ENCODE assay signal across 8 cellular contexts in the genomic region with DNA sequence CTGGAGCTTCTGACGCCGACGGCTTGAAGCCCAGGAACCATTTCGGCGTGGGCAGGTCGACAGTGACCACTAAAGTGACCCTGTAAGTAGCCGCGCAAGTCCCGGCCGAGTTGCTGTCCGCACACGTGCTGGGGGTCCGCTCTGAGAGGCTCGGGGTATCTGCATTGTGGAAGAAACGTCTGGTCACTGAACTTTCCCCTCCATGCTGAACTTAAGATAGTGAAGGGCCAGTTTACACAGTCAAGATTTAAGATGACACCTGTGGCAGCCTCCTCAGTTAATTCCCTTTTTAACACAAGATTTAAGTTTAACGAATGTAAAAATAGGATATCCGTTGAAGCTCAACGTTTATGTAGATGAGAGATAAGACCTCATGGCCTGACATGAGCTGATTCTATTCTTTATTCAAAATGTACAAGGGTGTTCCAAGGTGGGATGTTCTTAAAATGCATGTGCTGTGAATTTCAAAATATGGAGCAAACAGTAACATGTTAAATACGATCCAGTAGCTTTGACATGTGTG.
A peak's percentile ranks its signal among the peaks of the same experiment; 100 is the strongest.
DNase-seq lines count a peak whose midpoint lies in the region; ATAC-seq and TF ChIP-seq lines count a peak whose summit lies in the region.

No MANE protein-coding gene starts in this region.

- ATAC-seq in left cardiac atrium (no peak), right lobe of liver (no peak), HG02852 (IDR thresholded peaks at IDR 0.05; ENCODE audit: unreplicated experiment) (no peak)

- peak overlapping the region; percentile 92 for H3K27ac Mint-ChIP-seq in activated naive CD8-positive, alpha-beta T cell treated with anti-CD3 and anti-CD28 coated beads for 36 hours

- peak overlapping the region; percentile 90 for H3K4me3 Mint-ChIP-seq in activated naive CD8-positive, alpha-beta T cell treated with anti-CD3 and anti-CD28 coated beads for 36 hours

- H3K4me1 Mint-ChIP-seq in activated naive CD8-positive, alpha-beta T cell treated with anti-CD3 and anti-CD28 coated beads for 36 hours: peaks cover 57% of the 10 kb centered on the region

- H3K9me3 ChIP-seq in left ventricle myocardium inferior (replicated peaks): no peaks in the 10 kb centered on the region
- no peaks in the 10 kb centered on the region for H3K9me3 ChIP-seq in right lobe of liver

- no peaks in the 10 kb centered on the region for H3K9me3 Mint-ChIP-seq in activated naive CD8-positive, alpha-beta T cell treated with anti-CD3 and anti-CD28 coated beads for 36 hours

- peaks cover 52% of the 10 kb centered on the region for H3K27me3 ChIP-seq in left ventricle myocardium inferior (ENCODE audit: low read depth)
- no peaks in the 10 kb centered on the region for H3K27me3 ChIP-seq in right lobe of liver

- peaks cover 9% of the 10 kb centered on the region for H3K36me3 Mint-ChIP-seq in activated naive CD8-positive, alpha-beta T cell treated with anti-CD3 and anti-CD28 coated beads for 36 hours

- H3K27me3 Mint-ChIP-seq in activated naive CD8-positive, alpha-beta T cell treated with anti-CD3 and anti-CD28 coated beads for 36 hours: no peaks in the 10 kb centered on the region

- DNase-seq in left ventricle myocardium inferior (no peak), left cardiac atrium (no peak), right lobe of liver (no peak), NCI-H2171 (lab: John Stamatoyannopoulos, UW) (no peak), NCI-H526 (lab: John Stamatoyannopoulos, UW) (no peak)
- no peak for DNase-seq in activated naive CD8-positive, alpha-beta T cell treated with anti-CD3 and anti-CD28 coated beads for 36 hours

- peaks cover 43% of the 10 kb centered on the region for H3K4me1 ChIP-seq in left ventricle myocardium inferior
- H3K4me1 ChIP-seq in right lobe of liver: peaks cover 0 to 38% (median 4%) of the 10 kb centered on the region in 4 donors
- H3K4me1 ChIP-seq in urinary bladder (ENCODE audit: insufficient read depth): no peaks in the 10 kb centered on the region

- 0% methylated on average over 19 of the region's 19 CpGs for WGBS in right lobe of liver (ENCODE audit: insufficient coverage, low coverage, low lambda C conversion rate, missing lambda C conversion rate)
- WGBS in urinary bladder: 19% methylated on average over 19 of the region's 19 CpGs

- H3K36me3 ChIP-seq in left ventricle myocardium inferior (no peaks in the 10 kb centered on the region), right lobe of liver (no peaks in the 10 kb centered on the region), urinary bladder (ENCODE audit: insufficient read depth) (no peaks in the 10 kb centered on the region)

- TF ChIP-seq CTCF in left ventricle myocardium inferior (IDR thresholded peaks at IDR 0.05; ENCODE audit: borderline replicate concordance) (no peak), right lobe of liver (IDR thresholded peaks at IDR 0.05) (no peak)

- peak overlapping the region; percentile 71 for H3K27ac ChIP-seq in left ventricle myocardium inferior (replicated peaks)
- H3K27ac ChIP-seq in right lobe of liver: peak overlapping the region; percentile 67 to 94 (median 90)
- peak overlapping the region; percentile 89 for H3K27ac ChIP-seq in urinary bladder (ENCODE audit: low read depth)

- no peak for TF ChIP-seq POLR2A in right lobe of liver (IDR thresholded peaks at IDR 0.05)

- H3K4me3 ChIP-seq in left ventricle myocardium inferior (peak overlapping the region; percentile 73), right lobe of liver (peak overlapping the region; percentile 73 to 91 (median 74)), urinary bladder (ENCODE audit: low read depth, low read length) (peak overlapping the region; percentile 74)

- intact Hi-C loops in left ventricle myocardium inferior (cut with micrococcal nuclease) (no loop called here), left cardiac atrium (cut with DNase I) (no loop called here), right lobe of liver (cut with DNase I) (no loop called here)
